15 cellular contexts compared by ENCODE assay signal in the genomic region with DNA sequence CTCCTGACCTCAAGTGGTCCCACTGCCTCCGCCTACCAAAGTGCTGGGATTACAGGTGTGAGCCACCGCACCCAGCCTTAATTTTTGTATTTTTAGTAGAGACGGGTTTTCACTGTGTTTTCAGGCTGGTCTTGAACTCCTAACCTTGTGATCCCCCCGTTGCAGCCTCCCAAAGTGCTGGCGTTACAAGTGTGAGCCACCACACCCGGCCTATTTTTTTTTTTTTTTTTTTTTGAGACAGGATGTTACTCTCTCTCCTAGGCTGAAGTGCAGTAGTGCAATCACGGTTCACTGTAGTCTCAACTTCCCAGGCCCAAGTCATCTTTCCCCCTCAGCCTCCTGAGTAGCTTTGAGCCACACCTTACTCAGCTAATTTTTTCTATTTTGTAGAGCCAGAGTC.
"Had no signal": no experiment of that assay in that cellular context is flagged by ENCODE, and none has a peak within 500 bp of the region (broad histone marks: within the 10 kb centered on the region; RNA-seq: fewer than 3 reads in every experiment).

No MANE protein-coding gene starts in this region.

- H3K27me3 ChIP-seq: ascending aorta, tibial nerve, vagina had no signal

- H3K27ac ChIP-seq: ascending aorta, SK-N-MC, tibial nerve, vagina had no signal

- ATAC-seq: activated T-cell treated with anti-CD3 and anti-CD28 coated beads, Interleukin-2, amount 50 U/mL, for 72 hours; stimulated activated naive B cell treated with anti-CD40 and anti-IgM and Interleukin-4, amounts not matched to agents 10 μg/mL and 1 μg/mL and 100 μg/mL, for 72 hours had no signal

- H3K36me3 ChIP-seq: ascending aorta, tibial nerve, vagina had no signal

- H3K4me3 ChIP-seq: ascending aorta, SK-N-MC, tibial nerve, vagina had no signal

- DNase-seq: activated CD4-positive, alpha-beta T cell treated with anti-CD3 and anti-CD28 coated beads, Interleukin-2, amount 50 U/mL, for 1 hour; activated gamma-delta T cell; activated T-cell treated with anti-CD3 and anti-CD28 coated beads, Interleukin-2, amount 50 U/mL, for 72 hours; endodermal cell; head of caudate nucleus; mesenchymal stem cell; stimulated activated CD4-positive, alpha-beta T cell treated with anti-CD3 and anti-CD28 coated beads, Interleukin-4, amount 100 ng/mL, for 1 hour; stimulated activated naive B cell treated with anti-CD40 and anti-IgM and Interleukin-4, amounts not matched to agents 10 μg/mL and 1 μg/mL and 100 μg/mL, for 72 hours; substantia nigra had no signal

- H3K9me3 Mint-ChIP-seq: endodermal cell had no signal

- H3K9me3 ChIP-seq: ascending aorta, tibial nerve, vagina had no signal

- H3K27ac Mint-ChIP-seq: endodermal cell; stimulated activated naive B cell treated with anti-CD40 and anti-IgM and Interleukin-4, amounts not matched to agents 10 μg/mL and 1 μg/mL and 100 μg/mL, for 72 hours had no signal

- FAIRE-seq: bronchial epithelial cell, frontal cortex had no signal

- H3K4me3 Mint-ChIP-seq: endodermal cell; stimulated activated naive B cell treated with anti-CD40 and anti-IgM and Interleukin-4, amounts not matched to agents 10 μg/mL and 1 μg/mL and 100 μg/mL, for 72 hours had no signal

- H3K27me3 Mint-ChIP-seq: stimulated activated naive B cell treated with anti-CD40 and anti-IgM and Interleukin-4, amounts not matched to agents 10 μg/mL and 1 μg/mL and 100 μg/mL, for 72 hours had no signal
